Comparison of ENCODE assay signal across 1 cellular context in genomic region chr17:46191332-46192210, GRCh38.
A peak's percentile ranks its signal among the peaks of the same experiment; 100 is the strongest.
TF ChIP-seq lines count a peak whose summit lies in the region.

No MANE protein-coding gene starts in this region.

TF ChIP-seq in K562, 482 proteins besides CTCF, POLR2A, EP300 and RAD21 (continued from another document and continues in another):
- TF ChIP-seq BCLAF1 (IDR thresholded peaks at IDR 0.05; ENCODE audit: borderline replicate concordance in 1 of 2, control insufficient read depth in 1 of 2, low read depth in 2 of 2, low read length in 1 of 2) (no peak), PYGO2 (tag; IDR thresholded peaks at IDR 0.05) (no peak), RFX5 (IDR thresholded peaks at IDR 0.05; ENCODE audit: low read depth, low read length) (no peak), NFATC3 (IDR thresholded peaks at IDR 0.05) (no peak), E2F3 (CRISPR knock-in tag; IDR thresholded peaks at IDR 0.05) (no peak), VEZF1 (CRISPR knock-in tag; IDR thresholded peaks at IDR 0.05) (no peak), PHF20 (IDR thresholded peaks at IDR 0.05; ENCODE audit: partially characterized antibody) (peak; percentile 43), CGGBP1 (CRISPR knock-in tag; IDR thresholded peaks at IDR 0.05) (no peak), MCM7 (IDR thresholded peaks at IDR 0.05) (no peak), SAP30 (IDR thresholded peaks at IDR 0.05; ENCODE audit: borderline replicate concordance, insufficient read depth, low read depth, low read length, poor library complexity, severe bottlenecking) (peak; percentile 75), ATF2 (CRISPR knock-in tag; IDR thresholded peaks at IDR 0.05) (no peak), MIER1 (IDR thresholded peaks at IDR 0.05; ENCODE audit: low read depth) (no peak), PHB (CRISPR knock-in tag; IDR thresholded peaks at IDR 0.05) (no peak), FOXJ3 (CRISPR knock-in tag; IDR thresholded peaks at IDR 0.05) (no peak), TSC22D4 (tag; IDR thresholded peaks at IDR 0.05) (no peak), SETDB1 (IDR thresholded peaks at IDR 0.05; ENCODE audit: low read length) (no peak), CREB5 (CRISPR knock-in tag; IDR thresholded peaks at IDR 0.05) (no peak), CREBBP (IDR thresholded peaks at IDR 0.05; ENCODE audit: low read depth, low read length) (no peak), ZNF445 (CRISPR knock-in tag; IDR thresholded peaks at IDR 0.05; ENCODE audit: low read depth) (no peak), ZNF253 (CRISPR knock-in tag; conservative IDR thresholded peaks at IDR 0.05) (no peak), HNRNPH1 (optimal IDR thresholded peaks at IDR 0.05; ENCODE audit: low read depth, low read length) (no peak), ZKSCAN8 (CRISPR knock-in tag; IDR thresholded peaks at IDR 0.05) (no peak), NEUROD1 (IDR thresholded peaks at IDR 0.05; ENCODE audit: borderline replicate concordance, low read depth, low read length, partially characterized antibody) (no peak), DEAF1 (CRISPR knock-in tag; IDR thresholded peaks at IDR 0.05) (no peak), SOX6 (IDR thresholded peaks at IDR 0.05) (peak; percentile 77), CEBPZ (IDR thresholded peaks at IDR 0.05; ENCODE audit: borderline replicate concordance, low read depth, low read length) (no peak), ZNF274 (IDR thresholded peaks at IDR 0.05; ENCODE audit: borderline replicate concordance, low read depth, low read length) (no peak), CHCHD3 (CRISPR knock-in tag; IDR thresholded peaks at IDR 0.05) (no peak), BRF2 (IDR thresholded peaks at IDR 0.05; ENCODE audit: borderline replicate concordance, insufficient read depth, insufficient read length) (no peak), BRD9 (IDR thresholded peaks at IDR 0.05; ENCODE audit: low read depth, partially characterized antibody) (peak; percentile 12), XRCC3 (IDR thresholded peaks at IDR 0.05) (no peak), ZNF280B (CRISPR knock-in tag; IDR thresholded peaks at IDR 0.05) (no peak), ATF7 (IDR thresholded peaks at IDR 0.05) (peak; percentile 62), BHLHE40 (IDR thresholded peaks at IDR 0.05; ENCODE audit: low read length) (peak; percentile 87), CSDE1 (IDR thresholded peaks at IDR 0.05) (no peak), RBM22 (IDR thresholded peaks at IDR 0.05; ENCODE audit: low read depth, low read length, poor library complexity, severe bottlenecking) (no peak), ZBTB8A (IDR thresholded peaks at IDR 0.05; ENCODE audit: partially characterized antibody) (no peak), HDAC8 (tag; IDR thresholded peaks at IDR 0.05) (no peak), HDGF (IDR thresholded peaks at IDR 0.05) (no peak), SMARCC2 (IDR thresholded peaks at IDR 0.05; ENCODE audit: low read depth) (no peak), ZNF12 (CRISPR knock-in tag; IDR thresholded peaks at IDR 0.05) (no peak), MNT (conservative IDR thresholded peaks at IDR 0.05) (peak; percentile 98 to 99), POLR2G (IDR thresholded peaks at IDR 0.05; ENCODE audit: low read depth, low read length) (no peak), PRPF4 (IDR thresholded peaks at IDR 0.05; ENCODE audit: insufficient read depth, low read depth, low read length, poor library complexity, severe bottlenecking) (no peak), ZNF134 (CRISPR knock-in tag; conservative IDR thresholded peaks at IDR 0.05) (no peak), SNRNP70 (optimal IDR thresholded peaks at IDR 0.05; ENCODE audit: low read depth, low read length) (no peak), SNAPC5 (CRISPR knock-in tag; IDR thresholded peaks at IDR 0.05) (no peak), TGIF2 (CRISPR knock-in tag; IDR thresholded peaks at IDR 0.05) (no peak), ZBTB7A (IDR thresholded peaks at IDR 0.05; ENCODE audit: borderline replicate concordance, control insufficient read depth, low read depth, low read length) (no peak), SMARCA5 (IDR thresholded peaks at IDR 0.05) (no peak), DNMT1 (IDR thresholded peaks at IDR 0.05) (no peak; the same call in 1 of the 2 replicates), PTBP1 (IDR thresholded peaks at IDR 0.05; ENCODE audit: low read depth, low read length) (no peak), ZC3H11A (IDR thresholded peaks at IDR 0.05; ENCODE audit: low read depth, low read length) (no peak)
